18 cellular contexts compared by ENCODE assay signal in the genomic region with DNA sequence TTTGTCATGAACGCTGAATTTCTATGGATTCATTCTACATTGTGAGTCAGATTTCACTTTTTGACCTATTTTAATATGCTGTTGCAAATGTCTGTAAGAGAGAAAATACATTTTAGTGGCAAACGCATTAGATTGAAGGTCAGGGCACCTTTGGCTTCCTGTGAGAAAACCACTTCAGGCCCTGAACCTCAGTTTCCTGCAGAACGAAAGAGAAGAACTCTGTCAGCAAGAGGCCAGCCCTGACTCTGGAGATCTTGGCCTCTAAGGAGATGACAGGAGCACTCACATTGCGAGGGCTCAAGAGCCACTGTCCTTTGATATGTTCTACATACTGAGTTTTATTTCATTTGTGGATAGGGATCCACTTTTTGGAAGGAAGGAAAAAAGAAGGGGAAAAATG.
DNase-seq lines count a peak whose midpoint lies in the region; ATAC-seq and TF ChIP-seq lines count a peak whose summit lies in the region.
"Had no signal": no experiment of that assay in that cellular context is flagged by ENCODE, and none has a peak within 500 bp of the region (broad histone marks: within the 10 kb centered on the region; RNA-seq: fewer than 3 reads in every experiment).

No MANE protein-coding gene starts in this region.

- H3K79me2 ChIP-seq in H9 (ENCODE audit: insufficient read depth, low read length) = no peaks in the 10 kb centered on the region

- H2AFZ ChIP-seq in H9 (ENCODE audit: low read length) (no peak overlapping the region), mesenchymal stem cell (ENCODE audit: low read depth, low read length) (no peak overlapping the region)

- H3K27ac Mint-ChIP-seq in CD4-positive, alpha-beta T cell = peak overlapping the region; percentile 68
- H3K27ac Mint-ChIP-seq in H9 = peak overlapping the region; percentile 20 to 92 (median 30); a peak in 5 of 7 replicates
- H3K27ac Mint-ChIP-seq in activated T-helper 17 cell treated with anti-CD3 and anti-CD28 coated beads, Interleukin-2, amount 50 U/mL, for 72 hours = peak overlapping the region; percentile 84
- H3K27ac Mint-ChIP-seq in naive thymus-derived CD4-positive, alpha-beta T cell = peak overlapping the region; percentile 25 to 89 (median 74)

- H2BK120ac ChIP-seq in H9 (ENCODE audit: low read depth, low read length, poor library complexity, severe bottlenecking) (no peak overlapping the region), mesenchymal stem cell (ENCODE audit: low read depth, low read length) (no peak overlapping the region)

- no peak overlapping the region for H3K4me3 Mint-ChIP-seq in CD4-positive, alpha-beta T cell
- peak overlapping the region; percentile 34 to 55; a peak in 3 of 5 replicates for H3K4me3 Mint-ChIP-seq in H9
- H3K4me3 Mint-ChIP-seq in activated T-helper 17 cell treated with anti-CD3 and anti-CD28 coated beads, Interleukin-2, amount 50 U/mL, for 72 hours = peak overlapping the region; percentile 45
- H3K4me3 Mint-ChIP-seq in naive thymus-derived CD4-positive, alpha-beta T cell = peak overlapping the region in 7 of 10 donors; percentile 10 to 66 (median 45)

- H3K4me2 ChIP-seq in H9 (ENCODE audit: insufficient read depth, insufficient read length, low read length) (no peak overlapping the region), mesenchymal stem cell (ENCODE audit: low read length, poor library complexity, severe bottlenecking) (no peak overlapping the region)

- H3K4ac ChIP-seq in H9 (ENCODE audit: low read depth, low read length) (no peak overlapping the region), mesenchymal stem cell (ENCODE audit: low read depth in 1 of 2, low read length in 2 of 2) (no peak overlapping the region)

- no peak overlapping the region for H3K4me3 ChIP-seq in naive thymus-derived CD4-positive, alpha-beta T cell (ENCODE audit: low read length)
- no peak overlapping the region for H3K4me3 ChIP-seq in mesenchymal stem cell (ENCODE audit: insufficient read depth in 1 of 2, low read depth in 1 of 2, low read length in 2 of 2)
- H3K4me3 ChIP-seq: lung, prostate gland, thoracic aorta had no signal

- H4K20me1 ChIP-seq in H9 (ENCODE audit: control insufficient read depth, insufficient read depth, insufficient read length) = no peaks in the 10 kb centered on the region

- H4K91ac ChIP-seq in H9 (ENCODE audit: insufficient read length, low read depth, low read length) (no peak overlapping the region), mesenchymal stem cell (ENCODE audit: low read length) (no peak overlapping the region)

- H2BK5ac ChIP-seq in H9 (ENCODE audit: insufficient read length, low read length) = no peak overlapping the region
- no peak overlapping the region for H2BK5ac ChIP-seq in mesenchymal stem cell (ENCODE audit: low read depth, low read length, poor library complexity, severe bottlenecking)

- no peak for TF ChIP-seq CTCF in CD4-positive, alpha-beta T cell (IDR thresholded peaks at IDR 0.05)
- no peak for TF ChIP-seq CTCF in H9 (conservative IDR thresholded peaks at IDR 0.05)

- POLR2A ChIA-PET in CD4-positive, alpha-beta T cell (lab: Charles Lee) = interaction anchor here (1.5 to 2.0 kb wide), 2 partner anchors 13 to 57 kb away, joined by 3 to 4 read pairs; no protein-coding TSS in a partner anchor
- POLR2A ChIA-PET in naive thymus-derived CD4-positive, alpha-beta T cell (lab: Charles Lee) = no interaction called here
- POLR2A ChIA-PET in HEK293T (lab: Yijun Ruan, JAX) = no interaction called here

- H2BK15ac ChIP-seq in H9 (ENCODE audit: low read depth, low read length) (no peak overlapping the region), mesenchymal stem cell (ENCODE audit: low read depth, poor library complexity, severe bottlenecking) (no peak overlapping the region)

- H3K27me3 Mint-ChIP-seq in CD4-positive, alpha-beta T cell = no peaks in the 10 kb centered on the region
- H3K27me3 Mint-ChIP-seq in H9 (ENCODE audit: low read depth) = no peaks in the 10 kb centered on the region; the same call in 1 of the 2 replicates
- H3K27me3 Mint-ChIP-seq in activated T-helper 17 cell treated with anti-CD3 and anti-CD28 coated beads, Interleukin-2, amount 50 U/mL, for 72 hours = no peaks in the 10 kb centered on the region
- H3K27me3 Mint-ChIP-seq in naive thymus-derived CD4-positive, alpha-beta T cell = no peaks in the 10 kb centered on the region

- H3K18ac ChIP-seq in H9 (ENCODE audit: insufficient read length, low read depth, low read length) = no peak overlapping the region
- H3K18ac ChIP-seq in mesenchymal stem cell (ENCODE audit: low read depth in 1 of 2, low read length in 2 of 2) = no peak overlapping the region

- H3K36me3 Mint-ChIP-seq in CD4-positive, alpha-beta T cell (ENCODE audit: low read depth) = peaks cover 85% of the 10 kb centered on the region
- no peaks in the 10 kb centered on the region for H3K36me3 Mint-ChIP-seq in H9 (ENCODE audit: insufficient read depth in 1 of 3, low read depth in 3 of 3)
- H3K36me3 Mint-ChIP-seq in activated T-helper 17 cell treated with anti-CD3 and anti-CD28 coated beads, Interleukin-2, amount 50 U/mL, for 72 hours (ENCODE audit: low read depth) = peaks cover 91% of the 10 kb centered on the region
- peaks cover 17 to 67% (median 46%) of the 10 kb centered on the region in 5 donors for H3K36me3 Mint-ChIP-seq in naive thymus-derived CD4-positive, alpha-beta T cell

- H4K8ac ChIP-seq in H9 (replicated peaks; ENCODE audit: insufficient read length, low read depth, low read length) = no peak overlapping the region
- no peak overlapping the region for H4K8ac ChIP-seq in mesenchymal stem cell (ENCODE audit: low read length)

- H3K9ac ChIP-seq in H9 (ENCODE audit: extremely low read depth, insufficient read length, low read length) (no peak overlapping the region), mesenchymal stem cell (ENCODE audit: low read length) (no peak overlapping the region)

- H2AK5ac ChIP-seq in H9 (ENCODE audit: insufficient read length, low read length) (no peak overlapping the region), mesenchymal stem cell (ENCODE audit: low read length, severe bottlenecking) (no peak overlapping the region)

- no peak overlapping the region for H4K5ac ChIP-seq in H9 (ENCODE audit: insufficient read length, low read depth, low read length)

- H3K4me1 ChIP-seq in H9 (ENCODE audit: insufficient read depth, low read length) (peaks cover 16% of the 10 kb centered on the region; the same call in 1 of the 2 replicates), mesenchymal stem cell (ENCODE audit: control insufficient read depth, insufficient read depth, low read depth, low read length) (no peaks in the 10 kb centered on the region)
- H3K4me1 ChIP-seq in naive thymus-derived CD4-positive, alpha-beta T cell (ENCODE audit: control insufficient read depth in 2 of 2, insufficient read depth in 2 of 2, low read length in 2 of 2) = peaks cover 8 to 30% of the 10 kb centered on the region in 2 donors
- H3K4me1 ChIP-seq: BE2C, prostate gland had no signal

- H2BK12ac ChIP-seq in H9 (ENCODE audit: insufficient read length, low read depth, low read length) (no peak overlapping the region), mesenchymal stem cell (ENCODE audit: low read length in 2 of 2) (no peak overlapping the region)

- no peak for ATAC-seq in CD4-positive, alpha-beta T cell (ENCODE audit: poor library complexity)
- peak; percentile 79 for ATAC-seq in activated T-helper 17 cell treated with anti-CD3 and anti-CD28 coated beads, Interleukin-2, amount 50 U/mL, for 72 hours (replicated peaks)
- no peak for ATAC-seq in naive thymus-derived CD4-positive, alpha-beta T cell
- no peak for ATAC-seq in GM21360 (IDR thresholded peaks at IDR 0.05; ENCODE audit: unreplicated experiment)
- ATAC-seq: Panc1 had no signal

- H3K27me3 ChIP-seq in CD4-positive, alpha-beta T cell (ENCODE audit: control insufficient read depth, insufficient read depth, low read length) = no peaks in the 10 kb centered on the region
- H3K27me3 ChIP-seq in H9 (ENCODE audit: insufficient read depth, low read length) (no peaks in the 10 kb centered on the region), mesenchymal stem cell (ENCODE audit: control insufficient read depth in 1 of 2, insufficient read depth in 1 of 2, low read length in 2 of 2) (peaks cover 0 to 11% of the 10 kb centered on the region in 2 experiments)
- no peaks in the 10 kb centered on the region for H3K27me3 ChIP-seq in naive thymus-derived CD4-positive, alpha-beta T cell (ENCODE audit: control insufficient read depth in 2 of 2, insufficient read depth in 2 of 2, low read length in 2 of 2)
- H3K27me3 ChIP-seq: BE2C had no signal

- H2BK20ac ChIP-seq in H9 (ENCODE audit: low read depth, low read length, poor library complexity, severe bottlenecking) = no peak overlapping the region

- no peak for DNase-seq in CD4-positive, alpha-beta T cell
- DNase-seq in H9 (no peak), A172 (ENCODE audit: low spot score) (no peak), HEK293T (ENCODE audit: extremely low spot score) (no peak), mesenchymal stem cell (no peak)
- DNase-seq in naive thymus-derived CD4-positive, alpha-beta T cell = no peak
- DNase-seq: activated CD4-positive, CD25-positive, alpha-beta regulatory T cell treated with anti-CD3 and anti-CD28 coated beads, Interleukin-2, amount 50 U/mL, for 72 hours; BE2C; effector CD8-positive, alpha-beta T cell; NCI-H748 treated with DMSO at 0.1 percent for 48 hours; stimulated activated CD4-positive, alpha-beta T cell treated with anti-CD3 and anti-CD28 coated beads, Interleukin-4, amount 100 ng/mL, for 24 hours; T1000 had no signal

- H3K36me3 ChIP-seq in naive thymus-derived CD4-positive, alpha-beta T cell (ENCODE audit: control insufficient read depth in 2 of 3, insufficient read depth in 3 of 3, low read length in 3 of 3) = peaks cover 21 to 89% (median 27%) of the 10 kb centered on the region in 3 experiments
- no peaks in the 10 kb centered on the region for H3K36me3 ChIP-seq in mesenchymal stem cell (ENCODE audit: control insufficient read depth in 1 of 2, insufficient read depth in 2 of 2, low read depth in 1 of 2, low read length in 2 of 2)
- H3K36me3 ChIP-seq: BE2C, prostate gland, thoracic aorta had no signal

- H3K23me2 ChIP-seq in H9 (ENCODE audit: insufficient read length, low read depth, low read length, poor library complexity, severe bottlenecking) = no peaks in the 10 kb centered on the region

- H3K14ac ChIP-seq in H9 (ENCODE audit: insufficient read depth, low read length) = no peak overlapping the region
- H3K14ac ChIP-seq in mesenchymal stem cell (ENCODE audit: low read length in 2 of 2) = no peak overlapping the region

- WGBS in H9 (ENCODE audit: extremely low coverage, insufficient read length, low lambda C conversion rate) = no CpG with 5 or more reads among the region's 4 CpGs
- 74% methylated on average over 4 of the region's 4 CpGs for WGBS in mesenchymal stem cell

- no peak overlapping the region for H3T11ph ChIP-seq in H9 (ENCODE audit: low read length)

- no peaks in the 10 kb centered on the region for H3K9me3 Mint-ChIP-seq in CD4-positive, alpha-beta T cell
- no peaks in the 10 kb centered on the region for H3K9me3 Mint-ChIP-seq in H9
- H3K9me3 Mint-ChIP-seq in activated T-helper 17 cell treated with anti-CD3 and anti-CD28 coated beads, Interleukin-2, amount 50 U/mL, for 72 hours = no peaks in the 10 kb centered on the region
- no peaks in the 10 kb centered on the region for H3K9me3 Mint-ChIP-seq in naive thymus-derived CD4-positive, alpha-beta T cell

- H3K79me1 ChIP-seq in H9 (ENCODE audit: insufficient read depth, low read depth, low read length, poor library complexity, severe bottlenecking) (no peaks in the 10 kb centered on the region), mesenchymal stem cell (replicated peaks; ENCODE audit: low read length, poor library complexity, severe bottlenecking) (no peaks in the 10 kb centered on the region)

- no peak overlapping the region for H3K27ac ChIP-seq in CD4-positive, alpha-beta T cell (ENCODE audit: low read depth, low read length)
- H3K27ac ChIP-seq in H9 (ENCODE audit: insufficient read length, low read depth, low read length) (no peak overlapping the region), mesenchymal stem cell (ENCODE audit: low read length, poor library complexity, severe bottlenecking) (no peak overlapping the region)
- no peak overlapping the region for H3K27ac ChIP-seq in naive thymus-derived CD4-positive, alpha-beta T cell (ENCODE audit: low read depth, low read length)
- H3K27ac ChIP-seq: prostate gland, thoracic aorta had no signal

- CTCF ChIA-PET in CD4-positive, alpha-beta T cell (lab: Charles Lee) = interaction anchor here (1.5 kb wide), 1 partner anchor 62 kb away, joined by 4 read pairs; no protein-coding TSS in a partner anchor
- CTCF ChIA-PET in naive thymus-derived CD4-positive, alpha-beta T cell (lab: Charles Lee) = no interaction called here
- CTCF ChIA-PET in HEK293T (lab: Yijun Ruan, JAX) = no interaction called here

- H3K4me1 Mint-ChIP-seq in CD4-positive, alpha-beta T cell (ENCODE audit: low read depth) = peaks cover 48% of the 10 kb centered on the region
- peaks cover 43 to 44% of the 10 kb centered on the region in 2 experiments for H3K4me1 Mint-ChIP-seq in H9
- peaks cover 38% of the 10 kb centered on the region for H3K4me1 Mint-ChIP-seq in activated T-helper 17 cell treated with anti-CD3 and anti-CD28 coated beads, Interleukin-2, amount 50 U/mL, for 72 hours
- H3K4me1 Mint-ChIP-seq in naive thymus-derived CD4-positive, alpha-beta T cell = peaks cover 34 to 71% (median 48%) of the 10 kb centered on the region in 7 donors

- H3K9me3 ChIP-seq in CD4-positive, alpha-beta T cell (ENCODE audit: control insufficient read depth, low read length) = no peaks in the 10 kb centered on the region
- H3K9me3 ChIP-seq in H9 (ENCODE audit: control insufficient read depth, low read depth, low read length) (no peaks in the 10 kb centered on the region), mesenchymal stem cell (ENCODE audit: control insufficient read depth, low read length) (no peaks in the 10 kb centered on the region)
- H3K9me3 ChIP-seq in naive thymus-derived CD4-positive, alpha-beta T cell (ENCODE audit: control insufficient read depth in 2 of 3, low read length in 3 of 3) = no peaks in the 10 kb centered on the region
- H3K9me3 ChIP-seq: BE2C, prostate gland, thoracic aorta had no signal

- H3K23ac ChIP-seq in H9 (ENCODE audit: insufficient read length, low read depth, low read length) = no peak overlapping the region
- H3K23ac ChIP-seq in mesenchymal stem cell (ENCODE audit: low read length in 2 of 2) = no peak overlapping the region

- intact Hi-C loops in CD4-positive, alpha-beta T cell (cut with DNase I, micrococcal nuclease) = loop anchor here in 1 of 2 experiments (5.0 kb wide), 1 partner anchor 69 kb away; no protein-coding TSS in a partner anchor
- intact Hi-C loops in naive thymus-derived CD4-positive, alpha-beta T cell (cut with micrococcal nuclease) = no loop called here

- no peak overlapping the region for H3K56ac ChIP-seq in H9 (ENCODE audit: insufficient read length, low read depth, low read length)

Comparison
In these comparisons a context has a peak if more than half of its experiments do, and no peak if none do; other contexts are left out.
1. H3K27ac Mint-ChIP-seq: peak in every context shown above with its lines; median percentile 84 in activated T-helper 17 cell treated with anti-CD3 and anti-CD28 coated beads, Interleukin-2, amount 50 U/mL, for 72 hours; 74 in naive thymus-derived CD4-positive, alpha-beta T cell; 68 in CD4-positive, alpha-beta T cell; 30 in H9.